8 cellular contexts compared by ENCODE assay signal in genomic region chr1:92029241-92029922, GRCh38. TPM values are rescaled to one million over a fixed set of nuclear protein-coding genes. Genes with fewer than 3 reads are reported as not detected.
A peak's percentile ranks its signal among the peaks of the same experiment; 100 is the strongest.
DNase-seq lines count a peak whose midpoint lies in the region; TF ChIP-seq lines count a peak whose summit lies in the region.

No MANE protein-coding gene starts in this region.

- H2AFZ ChIP-seq in PC-9 (peak overlapping the region; percentile 99), trophoblast cell (ENCODE audit: insufficient read depth, low read length, poor library complexity) (peak overlapping the region; percentile 32)

- no peak overlapping the region for H4K8ac ChIP-seq in trophoblast cell (ENCODE audit: low read depth, low read length)

- H3K27me3 ChIP-seq in PC-9 (ENCODE audit: insufficient read depth, low read depth) (no peaks in the 10 kb centered on the region), trophoblast cell (ENCODE audit: insufficient read depth, low read length) (peaks cover 10% of the 10 kb centered on the region)

- WGBS in trophoblast cell (ENCODE audit: extremely low coverage, insufficient coverage, insufficient read length) = no CpG with 5 or more reads among the region's 31 CpGs

- no peak overlapping the region for H3K27ac ChIP-seq in PC-9
- H3K27ac ChIP-seq in trophoblast cell (ENCODE audit: low read depth, low read length) = no peak overlapping the region

- no peak overlapping the region for H3K18ac ChIP-seq in trophoblast cell (ENCODE audit: low read length)

- no peak overlapping the region for H2BK12ac ChIP-seq in trophoblast cell (ENCODE audit: low read length)

- H3K36me3 ChIP-seq in ES-I3 (ENCODE audit: insufficient read depth, low read length) (no peaks in the 10 kb centered on the region), PC-9 (ENCODE audit: low read depth) (no peaks in the 10 kb centered on the region), trophoblast cell (ENCODE audit: control insufficient read depth in 1 of 2, insufficient read depth in 2 of 2, low read length in 2 of 2) (no peaks in the 10 kb centered on the region)

- POLR2A ChIA-PET in PC-9 (lab: Charles Lee; ENCODE audit: unreplicated experiment) = no interaction called here

- no peak overlapping the region for H4K12ac ChIP-seq in trophoblast cell (ENCODE audit: low read depth, low read length)

- H3K14ac ChIP-seq in trophoblast cell (ENCODE audit: low read length) = no peak overlapping the region

- BruUV-seq in PC-9 (replicated peaks; lab: Mats Ljungman, UMichigan) = no TSS peak

- H2BK5ac ChIP-seq in trophoblast cell (ENCODE audit: low read depth, low read length, poor library complexity) = no peak overlapping the region

- H3K4me1 ChIP-seq in ES-I3 (ENCODE audit: insufficient read depth, low read length) (peaks cover 7% of the 10 kb centered on the region), PC-9 (replicated peaks; ENCODE audit: insufficient read depth) (peaks cover 22% of the 10 kb centered on the region), trophoblast cell (ENCODE audit: control insufficient read depth in 1 of 2, insufficient read depth in 2 of 2, low read length in 2 of 2) (peaks cover 7 to 8% of the 10 kb centered on the region in 2 experiments)

- TF ChIP-seq CTCF in PC-9 (conservative IDR thresholded peaks at IDR 0.05) = no peak
- no peak for TF ChIP-seq CTCF in epithelial cell of esophagus (IDR thresholded peaks at IDR 0.05; ENCODE audit: insufficient read depth, low read depth, low read length, missing control alignments)

- H4K91ac ChIP-seq in trophoblast cell (ENCODE audit: low read depth, low read length) = no peak overlapping the region

- DNase-seq in PC-9 (no peak), epithelial cell of esophagus (ENCODE audit: low read depth) (no peak), trophoblast cell (peak in 1 of 2 donors; percentile 2), OCI-M1 (lab: John Stamatoyannopoulos, UW) (no peak), cerebellum (ENCODE audit: low spot score) (no peak), DMS153 treated with DMSO at 0.1 percent for 48 hours (lab: John Stamatoyannopoulos, UW; ENCODE audit: unreplicated experiment) (no peak)
- no peak for DNase-seq in activated effector memory CD4-positive, alpha-beta T cell treated with Interleukin-2 at 50 U/mL for 16 hours

- peak overlapping the region; percentile 97 for H3K4me2 ChIP-seq in PC-9
- peak overlapping the region; percentile 88 for H3K4me2 ChIP-seq in trophoblast cell (ENCODE audit: low read length)

- no peaks in the 10 kb centered on the region for H4K20me1 ChIP-seq in PC-9 (ENCODE audit: insufficient read depth)

- CTCF ChIA-PET in PC-9 (lab: Charles Lee) = no interaction called here

- no peaks in the 10 kb centered on the region for H3K79me1 ChIP-seq in trophoblast cell (ENCODE audit: low read length)

- H2BK120ac ChIP-seq in trophoblast cell (ENCODE audit: insufficient read depth, low read length, poor library complexity) = no peak overlapping the region

- H3K23ac ChIP-seq in trophoblast cell (ENCODE audit: low read length) = no peak overlapping the region

- H3K9ac ChIP-seq in ES-I3 (ENCODE audit: low read depth, low read length) = peak overlapping the region; percentile 50
- H3K9ac ChIP-seq in trophoblast cell (ENCODE audit: low read length) = no peak overlapping the region

- no peak overlapping the region for H2AK5ac ChIP-seq in trophoblast cell (ENCODE audit: low read length)

- H3F3A ChIP-seq in PC-9 (ENCODE audit: insufficient read depth, low read depth) = peaks cover 13% of the 10 kb centered on the region

- intact Hi-C loops in PC-9 (cut with micrococcal nuclease; ENCODE audit: unreplicated experiment) = no loop called here

- H3K4me3 ChIP-seq in PC-9 (peak overlapping the region; percentile 95), epithelial cell of esophagus (ENCODE audit: low read length) (peak overlapping the region; percentile 35), trophoblast cell (ENCODE audit: low read depth, low read length) (peak overlapping the region; percentile 73)

- H3K9me3 ChIP-seq in ES-I3 (ENCODE audit: control insufficient read depth, insufficient read depth, low read length) = no peaks in the 10 kb centered on the region
- H3K9me3 ChIP-seq in PC-9 (ENCODE audit: insufficient read depth, low read depth) = no peaks in the 10 kb centered on the region
- peaks cover 3% of the 10 kb centered on the region for H3K9me3 ChIP-seq in trophoblast cell (ENCODE audit: insufficient read depth, low read depth, low read length)

- no peaks in the 10 kb centered on the region for H3K79me2 ChIP-seq in PC-9 (ENCODE audit: low read depth)
- H3K79me2 ChIP-seq in trophoblast cell (ENCODE audit: control insufficient read depth, insufficient read depth, low read length, poor library complexity) = no peaks in the 10 kb centered on the region

- no peaks in the 10 kb centered on the region for H3K9me2 ChIP-seq in PC-9 (ENCODE audit: insufficient read depth)

- H3K4ac ChIP-seq in trophoblast cell (ENCODE audit: low read depth, low read length) = no peak overlapping the region

RNA-seq across cellular contexts. Expression of gene EPHX4, which starts 0.4 kb away (rescaled TPM):
- total RNA-seq in PC-9 (2021) (3.2 and 3.3 TPM in 2 replicates), cerebellum (3.4 TPM)
- 0.04 and 0.06 TPM in 2 replicates for polyA plus RNA-seq in trophoblast cell (2013)

RNA-seq across cellular contexts. Expression of gene SETSIP, which starts 45.8 kb away (rescaled TPM):
- total RNA-seq in PC-9 (2021) (not detected in 2 replicates), cerebellum (not detected)
- polyA plus RNA-seq in trophoblast cell (2013) = 0.25 and 0.36 TPM in 2 replicates

RNA-seq across cellular contexts. Expression of gene BTBD8, which starts 50.8 kb away (rescaled TPM):
- 8.1 TPM in 2 replicates for total RNA-seq in PC-9 (2021)
- polyA plus RNA-seq in trophoblast cell (2013) = 1.1 and 1.3 TPM in 2 replicates
- total RNA-seq in cerebellum = 97.8 TPM

Comparison
In these comparisons a context has a peak if more than half of its experiments do, and no peak if none do; other contexts are left out.
1. H3K4me3 ChIP-seq: peak in every context shown above with its lines; median percentile 95 in PC-9; 73 in trophoblast cell; 35 in epithelial cell of esophagus.
2. RNA of gene BTBD8, which starts 50.8 kb away (total RNA-seq): 97.8 TPM in cerebellum (single experiment); 8.1 TPM in PC-9; every median in the first group is over 10 times any median in the second.